In the genomic region with DNA sequence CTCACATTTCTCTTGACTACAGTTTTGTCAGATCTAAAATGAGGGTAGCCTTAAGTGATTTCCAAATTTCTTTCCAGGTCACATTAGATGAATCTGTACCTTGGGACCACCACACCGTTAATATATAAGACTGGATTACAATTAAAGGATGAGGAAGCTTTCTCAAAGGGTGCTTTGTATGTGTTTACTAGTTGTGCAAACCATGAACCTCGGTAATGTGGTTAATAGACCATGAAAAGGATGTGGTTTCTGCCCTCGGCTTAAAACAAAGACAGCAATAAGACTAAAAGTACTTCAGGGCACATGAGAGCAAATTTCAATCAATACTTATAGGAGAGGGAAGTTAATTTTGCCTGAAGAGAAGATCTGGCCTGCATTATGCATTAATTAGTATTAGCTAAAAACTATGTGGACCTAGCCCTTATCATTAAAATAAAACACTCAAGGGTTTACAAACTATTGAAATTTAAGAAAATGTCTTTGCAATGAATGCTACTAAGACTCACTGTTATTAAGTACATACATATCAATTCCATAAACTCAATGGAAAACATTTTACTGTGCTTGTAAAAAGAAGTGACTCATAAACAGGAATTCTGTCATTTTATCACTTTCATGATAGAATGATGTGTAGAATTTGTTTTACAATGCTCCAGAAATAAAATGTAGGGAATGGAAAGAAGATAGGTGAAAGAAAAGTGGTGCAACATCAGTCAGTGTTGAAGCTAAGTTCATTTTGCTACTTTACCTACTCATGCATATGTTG, we compare ENCODE assay signal across 8 cellular contexts.
DNase-seq lines count a peak whose midpoint lies in the region; ATAC-seq lines count a peak whose summit lies in the region.

No MANE protein-coding gene starts in this region.

- H3K27ac ChIP-seq in SK-N-MC (no peak overlapping the region), layer of hippocampus (ENCODE audit: low read depth, low read length) (peak overlapping the region; percentile 96)

- H3K27me3 ChIP-seq in layer of hippocampus (ENCODE audit: control insufficient read depth, insufficient read depth, low read length) = no peaks in the 10 kb centered on the region

- peak; percentile 41 for ATAC-seq in GM19438 (IDR thresholded peaks at IDR 0.05; ENCODE audit: low read depth, unreplicated experiment)
- ATAC-seq in HG03460 (IDR thresholded peaks at IDR 0.05; ENCODE audit: unreplicated experiment) = peak; percentile 44
- ATAC-seq in HG02840 (IDR thresholded peaks at IDR 0.05; ENCODE audit: low FRiP score, unreplicated experiment) = no peak

- no peaks in the 10 kb centered on the region for H3K9me3 ChIP-seq in SK-N-MC (ENCODE audit: low read depth, low read length)

- H3K9ac ChIP-seq in SK-N-MC (ENCODE audit: insufficient read length) = no peak overlapping the region

- peak; percentile 26 for DNase-seq in EL
- no peak for DNase-seq in SK-N-MC (ENCODE audit: low read depth, low spot score)
- DNase-seq in HuH-7.5 (ENCODE audit: low spot score) = no peak
- DNase-seq in NCI-H128 (lab: John Stamatoyannopoulos, UW; ENCODE audit: unreplicated experiment) = no peak

- peak overlapping the region; percentile 95 for H3K4me3 ChIP-seq in SK-N-MC

- H3K36me3 ChIP-seq in SK-N-MC (ENCODE audit: insufficient read depth, low read length) = no peaks in the 10 kb centered on the region
